1 cellular context compared by ENCODE assay signal in the genomic region with DNA sequence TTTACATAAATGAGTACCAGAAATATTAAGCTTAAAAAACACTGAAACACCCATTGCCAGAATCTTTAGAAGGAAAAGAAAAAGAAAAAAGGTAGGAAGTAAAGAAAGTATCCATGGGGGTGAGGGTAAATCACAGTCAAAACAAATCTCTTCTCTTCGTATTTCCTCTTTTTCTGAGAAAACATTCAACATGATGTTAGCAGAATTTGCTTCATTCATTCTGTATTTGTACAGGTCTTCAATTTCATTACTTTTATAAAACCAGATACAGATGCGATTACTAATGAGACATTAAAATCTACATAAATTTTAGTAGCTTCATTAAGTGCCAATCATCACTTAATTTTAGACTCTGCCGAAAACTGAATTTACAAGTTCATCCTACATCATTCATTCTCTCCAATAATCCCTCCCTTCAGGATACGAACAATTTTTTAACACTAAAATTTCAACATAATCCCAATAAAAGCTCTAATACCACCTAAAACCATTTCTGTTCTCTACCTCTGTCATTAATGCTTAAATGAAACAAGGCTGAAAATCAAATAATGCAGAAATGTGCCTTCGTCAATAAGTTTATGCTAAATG.
TF ChIP-seq lines count a peak whose summit lies in the region.

No MANE protein-coding gene starts in this region.

TF ChIP-seq in GM23338, 12 proteins besides CTCF, POLR2A, EP300 and RAD21 (continued from another document):
- TF ChIP-seq, protein P1, sequence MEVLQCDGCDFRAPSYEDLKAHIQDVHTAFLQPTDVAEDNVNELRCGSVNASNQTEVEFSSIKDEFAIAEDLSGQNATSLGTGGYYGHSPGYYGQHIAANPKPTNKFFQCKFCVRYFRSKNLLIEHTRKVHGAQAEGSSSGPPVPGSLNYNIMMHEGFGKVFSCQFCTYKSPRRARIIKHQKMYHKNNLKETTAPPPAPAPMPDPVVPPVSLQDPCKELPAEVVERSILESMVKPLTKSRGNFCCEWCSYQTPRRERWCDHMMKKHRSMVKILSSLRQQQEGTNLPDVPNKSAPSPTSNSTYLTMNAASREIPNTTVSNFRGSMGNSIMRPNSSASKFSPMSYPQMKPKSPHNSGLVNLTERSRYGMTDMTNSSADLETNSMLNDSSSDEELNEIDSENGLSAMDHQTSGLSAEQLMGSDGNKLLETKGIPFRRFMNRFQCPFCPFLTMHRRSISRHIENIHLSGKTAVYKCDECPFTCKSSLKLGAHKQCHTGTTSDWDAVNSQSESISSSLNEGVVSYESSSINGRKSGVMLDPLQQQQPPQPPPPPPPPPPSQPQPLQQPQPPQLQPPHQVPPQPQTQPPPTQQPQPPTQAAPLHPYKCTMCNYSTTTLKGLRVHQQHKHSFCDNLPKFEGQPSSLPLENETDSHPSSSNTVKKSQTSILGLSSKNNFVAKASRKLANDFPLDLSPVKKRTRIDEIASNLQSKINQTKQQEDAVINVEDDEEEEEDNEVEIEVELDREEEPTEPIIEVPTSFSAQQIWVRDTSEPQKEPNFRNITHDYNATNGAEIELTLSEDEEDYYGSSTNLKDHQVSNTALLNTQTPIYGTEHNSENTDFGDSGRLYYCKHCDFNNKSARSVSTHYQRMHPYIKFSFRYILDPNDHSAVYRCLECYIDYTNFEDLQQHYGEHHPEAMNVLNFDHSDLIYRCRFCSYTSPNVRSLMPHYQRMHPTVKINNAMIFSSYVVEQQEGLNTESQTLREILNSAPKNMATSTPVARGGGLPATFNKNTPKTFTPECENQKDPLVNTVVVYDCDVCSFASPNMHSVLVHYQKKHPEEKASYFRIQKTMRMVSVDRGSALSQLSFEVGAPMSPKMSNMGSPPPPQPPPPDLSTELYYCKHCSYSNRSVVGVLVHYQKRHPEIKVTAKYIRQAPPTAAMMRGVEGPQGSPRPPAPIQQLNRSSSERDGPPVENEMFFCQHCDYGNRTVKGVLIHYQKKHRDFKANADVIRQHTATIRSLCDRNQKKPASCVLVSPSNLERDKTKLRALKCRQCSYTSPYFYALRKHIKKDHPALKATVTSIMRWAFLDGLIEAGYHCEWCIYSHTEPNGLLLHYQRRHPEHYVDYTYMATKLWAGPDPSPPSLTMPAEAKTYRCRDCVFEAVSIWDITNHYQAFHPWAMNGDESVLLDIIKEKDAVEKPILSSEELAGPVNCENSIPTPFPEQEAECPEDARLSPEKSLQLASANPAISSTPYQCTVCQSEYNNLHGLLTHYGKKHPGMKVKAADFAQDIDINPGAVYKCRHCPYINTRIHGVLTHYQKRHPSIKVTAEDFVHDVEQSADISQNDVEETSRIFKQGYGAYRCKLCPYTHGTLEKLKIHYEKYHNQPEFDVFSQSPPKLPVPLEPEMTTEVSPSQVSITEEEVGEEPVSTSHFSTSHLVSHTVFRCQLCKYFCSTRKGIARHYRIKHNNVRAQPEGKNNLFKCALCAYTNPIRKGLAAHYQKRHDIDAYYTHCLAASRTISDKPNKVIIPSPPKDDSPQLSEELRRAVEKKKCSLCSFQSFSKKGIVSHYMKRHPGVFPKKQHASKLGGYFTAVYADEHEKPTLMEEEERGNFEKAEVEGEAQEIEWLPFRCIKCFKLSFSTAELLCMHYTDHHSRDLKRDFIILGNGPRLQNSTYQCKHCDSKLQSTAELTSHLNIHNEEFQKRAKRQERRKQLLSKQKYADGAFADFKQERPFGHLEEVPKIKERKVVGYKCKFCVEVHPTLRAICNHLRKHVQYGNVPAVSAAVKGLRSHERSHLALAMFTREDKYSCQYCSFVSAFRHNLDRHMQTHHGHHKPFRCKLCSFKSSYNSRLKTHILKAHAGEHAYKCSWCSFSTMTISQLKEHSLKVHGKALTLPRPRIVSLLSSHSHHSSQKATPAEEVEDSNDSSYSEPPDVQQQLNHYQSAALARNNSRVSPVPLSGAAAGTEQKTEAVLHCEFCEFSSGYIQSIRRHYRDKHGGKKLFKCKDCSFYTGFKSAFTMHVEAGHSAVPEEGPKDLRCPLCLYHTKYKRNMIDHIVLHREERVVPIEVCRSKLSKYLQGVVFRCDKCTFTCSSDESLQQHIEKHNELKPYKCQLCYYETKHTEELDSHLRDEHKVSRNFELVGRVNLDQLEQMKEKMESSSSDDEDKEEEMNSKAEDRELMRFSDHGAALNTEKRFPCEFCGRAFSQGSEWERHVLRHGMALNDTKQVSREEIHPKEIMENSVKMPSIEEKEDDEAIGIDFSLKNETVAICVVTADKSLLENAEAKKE (CRISPR knock-in tag; IDR thresholded peaks at IDR 0.05): no peak
- TF ChIP-seq, protein P2, sequence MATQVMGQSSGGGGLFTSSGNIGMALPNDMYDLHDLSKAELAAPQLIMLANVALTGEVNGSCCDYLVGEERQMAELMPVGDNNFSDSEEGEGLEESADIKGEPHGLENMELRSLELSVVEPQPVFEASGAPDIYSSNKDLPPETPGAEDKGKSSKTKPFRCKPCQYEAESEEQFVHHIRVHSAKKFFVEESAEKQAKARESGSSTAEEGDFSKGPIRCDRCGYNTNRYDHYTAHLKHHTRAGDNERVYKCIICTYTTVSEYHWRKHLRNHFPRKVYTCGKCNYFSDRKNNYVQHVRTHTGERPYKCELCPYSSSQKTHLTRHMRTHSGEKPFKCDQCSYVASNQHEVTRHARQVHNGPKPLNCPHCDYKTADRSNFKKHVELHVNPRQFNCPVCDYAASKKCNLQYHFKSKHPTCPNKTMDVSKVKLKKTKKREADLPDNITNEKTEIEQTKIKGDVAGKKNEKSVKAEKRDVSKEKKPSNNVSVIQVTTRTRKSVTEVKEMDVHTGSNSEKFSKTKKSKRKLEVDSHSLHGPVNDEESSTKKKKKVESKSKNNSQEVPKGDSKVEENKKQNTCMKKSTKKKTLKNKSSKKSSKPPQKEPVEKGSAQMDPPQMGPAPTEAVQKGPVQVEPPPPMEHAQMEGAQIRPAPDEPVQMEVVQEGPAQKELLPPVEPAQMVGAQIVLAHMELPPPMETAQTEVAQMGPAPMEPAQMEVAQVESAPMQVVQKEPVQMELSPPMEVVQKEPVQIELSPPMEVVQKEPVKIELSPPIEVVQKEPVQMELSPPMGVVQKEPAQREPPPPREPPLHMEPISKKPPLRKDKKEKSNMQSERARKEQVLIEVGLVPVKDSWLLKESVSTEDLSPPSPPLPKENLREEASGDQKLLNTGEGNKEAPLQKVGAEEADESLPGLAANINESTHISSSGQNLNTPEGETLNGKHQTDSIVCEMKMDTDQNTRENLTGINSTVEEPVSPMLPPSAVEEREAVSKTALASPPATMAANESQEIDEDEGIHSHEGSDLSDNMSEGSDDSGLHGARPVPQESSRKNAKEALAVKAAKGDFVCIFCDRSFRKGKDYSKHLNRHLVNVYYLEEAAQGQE (IDR thresholded peaks at IDR 0.05; ENCODE audit: unreplicated experiment): no peak
- TF ChIP-seq JUNB (IDR thresholded peaks at IDR 0.05; ENCODE audit: unreplicated experiment): no peak
- TF ChIP-seq STAT1 (IDR thresholded peaks at IDR 0.05; ENCODE audit: unreplicated experiment): no peak
- no peak for TF ChIP-seq ZNF331 (CRISPR knock-in tag; IDR thresholded peaks at IDR 0.05; ENCODE audit: low read depth)
